Comparison of ENCODE assay signal across 17 cellular contexts in genomic region chrX:26778320-26778888, GRCh38.
DNase-seq lines count a peak whose midpoint lies in the region; ATAC-seq, FAIRE-seq and TF ChIP-seq lines count a peak whose summit lies in the region.
"Had no signal": no experiment of that assay in that cellular context is flagged by ENCODE, and none has a peak within 500 bp of the region (broad histone marks: within the 10 kb centered on the region; RNA-seq: fewer than 3 reads in every experiment).

No MANE protein-coding gene starts in this region.

- H4K20me1 ChIP-seq in OCI-LY1 (ENCODE audit: insufficient read depth, low read length): no peaks in the 10 kb centered on the region

- no peaks in the 10 kb centered on the region for H3K9me2 ChIP-seq in OCI-LY1 (ENCODE audit: low read depth, low read length)

- no peaks in the 10 kb centered on the region for H3K36me3 ChIP-seq in OCI-LY1 (ENCODE audit: insufficient read depth, low read length)
- H3K36me3 ChIP-seq: adrenal gland, SJSA1 had no signal

- H3K9ac ChIP-seq in OCI-LY1 (ENCODE audit: low read length): no peak overlapping the region

- ATAC-seq in GM19463 (IDR thresholded peaks at IDR 0.05; ENCODE audit: unreplicated experiment): no peak
- ATAC-seq: stimulated activated effector memory CD8-positive, alpha-beta T cell treated with anti-CD3 and anti-CD28 coated beads, Interleukin-12 subunit alpha, Interleukin-12 subunit beta, amount 100 ng/mL, for 72 hours had no signal

- no peaks in the 10 kb centered on the region for H3K9me3 ChIP-seq in OCI-LY1 (ENCODE audit: low read length)
- H3K9me3 ChIP-seq: adrenal gland, SJSA1 had no signal

- H2AFZ ChIP-seq in OCI-LY1 (ENCODE audit: low read length): no peak overlapping the region

- TF ChIP-seq CTCF in 22Rv1 (IDR thresholded peaks at IDR 0.05) (peak; percentile 30; the same call in 1 of the 2 replicates), GM12875 (IDR thresholded peaks at IDR 0.05; ENCODE audit: borderline replicate concordance, insufficient read depth, low read depth, low read length) (peak; percentile 31; the same call in 1 of the 2 replicates), OCI-LY1 (IDR thresholded peaks at IDR 0.05; ENCODE audit: low read length) (peak; percentile 30; the same call in 1 of the 2 replicates), fibroblast of mammary gland (conservative IDR thresholded peaks at IDR 0.05; ENCODE audit: control insufficient read depth, insufficient read depth, low read depth, low read length) (peak; percentile 27), D721Med (IDR thresholded peaks at IDR 0.05; ENCODE audit: insufficient read depth, missing control alignments) (no peak)

- DNase-seq in fibroblast of mammary gland (ENCODE audit: low read depth) (peak; percentile 1), iPS-NIHi7 (ENCODE audit: extremely low spot score) (no peak), D721Med (ENCODE audit: insufficient read length, low spot score) (no peak), NCI-H1105 (lab: John Stamatoyannopoulos, UW) (no peak)
- DNase-seq: adrenal gland; DMS79; foreskin melanocyte; NCI-H1436; NCI-H526; stimulated activated CD4-positive, alpha-beta T cell treated with anti-CD3 and anti-CD28 coated beads, Interleukin-2, amount 100 ng/mL, for 48 hours had no signal

- H3K27me3 ChIP-seq in OCI-LY1 (ENCODE audit: insufficient read depth, low read length): no peaks in the 10 kb centered on the region
- H3K27me3 ChIP-seq: adrenal gland, SJSA1 had no signal

- H3F3A ChIP-seq in OCI-LY1 (ENCODE audit: insufficient read depth, low read length): no peaks in the 10 kb centered on the region

- H3K4me1 ChIP-seq in OCI-LY1 (ENCODE audit: insufficient read depth, low read length, severe bottlenecking): no peaks in the 10 kb centered on the region
- H3K4me1 ChIP-seq: adrenal gland, SJSA1 had no signal

- H3K4me2 ChIP-seq in OCI-LY1 (ENCODE audit: low read length): no peak overlapping the region

- H3K27ac ChIP-seq in 22Rv1 (no peak overlapping the region), OCI-LY1 (ENCODE audit: low read depth, low read length, poor library complexity, severe bottlenecking) (no peak overlapping the region)
- H3K27ac ChIP-seq: adrenal gland, SJSA1 had no signal

- no peak overlapping the region for H3K4me3 ChIP-seq in GM12875 (ENCODE audit: low read depth, low read length)
- no peak overlapping the region for H3K4me3 ChIP-seq in OCI-LY1 (ENCODE audit: low read depth, low read length, poor library complexity, severe bottlenecking)
- H3K4me3 ChIP-seq in fibroblast of mammary gland (ENCODE audit: control insufficient read depth, low read depth, low read length): no peak overlapping the region
- H3K4me3 ChIP-seq: adrenal gland, SJSA1 had no signal

- H3K79me2 ChIP-seq in OCI-LY1 (ENCODE audit: insufficient read depth, low read length): no peaks in the 10 kb centered on the region

- FAIRE-seq in D721Med (lab: Jason Lieb, UNC): no peak
- FAIRE-seq: keratinocyte had no signal
